8 cellular contexts compared by ENCODE assay signal in genomic region chr1:28877132-28877781, GRCh38. TPM values are rescaled to one million over a fixed set of nuclear protein-coding genes. Genes with fewer than 3 reads are reported as not detected.
DNase-seq lines count a peak whose midpoint lies in the region; ATAC-seq, FAIRE-seq and TF ChIP-seq lines count a peak whose summit lies in the region.

No MANE protein-coding gene starts in this region.

- H3K27me3 Mint-ChIP-seq in activated naive CD4-positive, alpha-beta T cell treated with anti-CD3 and anti-CD28 coated beads for 36 hours (ENCODE audit: low read depth): no peaks in the 10 kb centered on the region
- H3K27me3 Mint-ChIP-seq in glutamatergic neuron (ENCODE audit: unreplicated experiment): peaks cover 4% of the 10 kb centered on the region

- H3K4me1 Mint-ChIP-seq in activated naive CD4-positive, alpha-beta T cell treated with anti-CD3 and anti-CD28 coated beads for 36 hours (ENCODE audit: low read depth): peaks cover 9% of the 10 kb centered on the region
- peaks cover 5% of the 10 kb centered on the region for H3K4me1 Mint-ChIP-seq in glutamatergic neuron (ENCODE audit: low read depth, unreplicated experiment)

- no peak overlapping the region for H3K4me3 Mint-ChIP-seq in activated naive CD4-positive, alpha-beta T cell treated with anti-CD3 and anti-CD28 coated beads for 36 hours
- H3K4me3 Mint-ChIP-seq in glutamatergic neuron (ENCODE audit: unreplicated experiment): no peak overlapping the region

- no peaks in the 10 kb centered on the region for H3K36me3 Mint-ChIP-seq in activated naive CD4-positive, alpha-beta T cell treated with anti-CD3 and anti-CD28 coated beads for 36 hours (ENCODE audit: low read depth)
- H3K36me3 Mint-ChIP-seq in glutamatergic neuron (ENCODE audit: unreplicated experiment): no peaks in the 10 kb centered on the region

- peak; percentile 95 for TF ChIP-seq CTCF in glutamatergic neuron (IDR thresholded peaks at IDR 0.05; ENCODE audit: partially characterized antibody, unreplicated experiment)

- ATAC-seq in SK-N-SH treated with all-trans-retinoic acid at 6 μM for 48 hours: peak; percentile 88

- peak; percentile 89 for FAIRE-seq in urothelium cell line (lab: Jason Lieb, UNC)

- no peak overlapping the region for H3K27ac Mint-ChIP-seq in activated naive CD4-positive, alpha-beta T cell treated with anti-CD3 and anti-CD28 coated beads for 36 hours
- no peak overlapping the region for H3K27ac Mint-ChIP-seq in glutamatergic neuron (ENCODE audit: unreplicated experiment)

- CTCF ChIA-PET in activated naive CD4-positive, alpha-beta T cell treated with anti-CD3 and anti-CD28 coated beads for 36 hours (lab: Charles Lee): interaction anchor here (0.5 to 10.7 kb wide), 53 partner anchors 10 to 629 kb away, joined by 3 to 277 read pairs (median 3); partner anchors contain the start of genes GMEB1, OPRD1 and TAF12

- intact Hi-C loops in activated naive CD4-positive, alpha-beta T cell treated with anti-CD3 and anti-CD28 coated beads for 36 hours (cut with micrococcal nuclease): loop anchor here (1.0 to 5.0 kb wide), 6 partner anchors 92 to 785 kb away; partner anchors contain the start of gene TAF12
- intact Hi-C loops in posterior cingulate gyrus (cut with DNase I): loop anchor here (1.0 to 10.0 kb wide), 3 partner anchors 92 to 518 kb away; partner anchors contain the start of genes RNU11 and TAF12

- no peaks in the 10 kb centered on the region for H3K9me3 Mint-ChIP-seq in activated naive CD4-positive, alpha-beta T cell treated with anti-CD3 and anti-CD28 coated beads for 36 hours
- H3K9me3 Mint-ChIP-seq in glutamatergic neuron (ENCODE audit: unreplicated experiment): no peaks in the 10 kb centered on the region

- peak; percentile 74 for DNase-seq in NCI-H510A treated with DMSO at 0.1 percent for 48 hours (lab: John Stamatoyannopoulos, UW)
- no peak for DNase-seq in NCI-H510A (lab: John Stamatoyannopoulos, UW)
- DNase-seq in NCI-H1092 (lab: John Stamatoyannopoulos, UW): peak; percentile 63
- peak; percentile 88 for DNase-seq in activated naive CD4-positive, alpha-beta T cell treated with anti-CD3 and anti-CD28 coated beads for 36 hours
- DNase-seq in glutamatergic neuron: peak; percentile 78
- DNase-seq in posterior cingulate gyrus: peak; percentile 56 to 96 (median 82)
- DNase-seq in urothelium cell line (ENCODE audit: low spot score): peak; percentile 86

TF ChIP-seq in SK-N-SH treated with all-trans-retinoic acid at 6 μM for 48 hours, 23 proteins besides CTCF, POLR2A, EP300 and RAD21:
- no peak for TF ChIP-seq ZFP30 (CRISPR knock-in tag; IDR thresholded peaks at IDR 0.05)
- TF ChIP-seq ARNTL (CRISPR knock-in tag; IDR thresholded peaks at IDR 0.05; ENCODE audit: borderline replicate concordance, low read depth): no peak
- no peak for TF ChIP-seq CSDC2 (CRISPR knock-in tag; IDR thresholded peaks at IDR 0.05)
- no peak for TF ChIP-seq ISL1 (CRISPR knock-in tag; IDR thresholded peaks at IDR 0.05)
- no peak for TF ChIP-seq ZNF70 (CRISPR knock-in tag; IDR thresholded peaks at IDR 0.05)
- TF ChIP-seq ZNF565 (CRISPR knock-in tag; conservative IDR thresholded peaks at IDR 0.05; ENCODE audit: low read depth): no peak
- TF ChIP-seq, protein P1, sequence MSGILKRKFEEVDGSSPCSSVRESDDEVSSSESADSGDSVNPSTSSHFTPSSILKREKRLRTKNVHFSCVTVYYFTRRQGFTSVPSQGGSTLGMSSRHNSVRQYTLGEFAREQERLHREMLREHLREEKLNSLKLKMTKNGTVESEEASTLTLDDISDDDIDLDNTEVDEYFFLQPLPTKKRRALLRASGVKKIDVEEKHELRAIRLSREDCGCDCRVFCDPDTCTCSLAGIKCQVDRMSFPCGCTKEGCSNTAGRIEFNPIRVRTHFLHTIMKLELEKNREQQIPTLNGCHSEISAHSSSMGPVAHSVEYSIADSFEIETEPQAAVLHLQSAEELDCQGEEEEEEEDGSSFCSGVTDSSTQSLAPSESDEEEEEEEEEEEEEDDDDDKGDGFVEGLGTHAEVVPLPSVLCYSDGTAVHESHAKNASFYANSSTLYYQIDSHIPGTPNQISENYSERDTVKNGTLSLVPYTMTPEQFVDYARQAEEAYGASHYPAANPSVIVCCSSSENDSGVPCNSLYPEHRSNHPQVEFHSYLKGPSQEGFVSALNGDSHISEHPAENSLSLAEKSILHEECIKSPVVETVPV (CRISPR knock-in tag; IDR thresholded peaks at IDR 0.05): no peak
- no peak for TF ChIP-seq PPARA (CRISPR knock-in tag; IDR thresholded peaks at IDR 0.05; ENCODE audit: borderline replicate concordance)
- TF ChIP-seq SNAI2 (CRISPR knock-in tag; IDR thresholded peaks at IDR 0.05): no peak
- TF ChIP-seq, protein P2, sequence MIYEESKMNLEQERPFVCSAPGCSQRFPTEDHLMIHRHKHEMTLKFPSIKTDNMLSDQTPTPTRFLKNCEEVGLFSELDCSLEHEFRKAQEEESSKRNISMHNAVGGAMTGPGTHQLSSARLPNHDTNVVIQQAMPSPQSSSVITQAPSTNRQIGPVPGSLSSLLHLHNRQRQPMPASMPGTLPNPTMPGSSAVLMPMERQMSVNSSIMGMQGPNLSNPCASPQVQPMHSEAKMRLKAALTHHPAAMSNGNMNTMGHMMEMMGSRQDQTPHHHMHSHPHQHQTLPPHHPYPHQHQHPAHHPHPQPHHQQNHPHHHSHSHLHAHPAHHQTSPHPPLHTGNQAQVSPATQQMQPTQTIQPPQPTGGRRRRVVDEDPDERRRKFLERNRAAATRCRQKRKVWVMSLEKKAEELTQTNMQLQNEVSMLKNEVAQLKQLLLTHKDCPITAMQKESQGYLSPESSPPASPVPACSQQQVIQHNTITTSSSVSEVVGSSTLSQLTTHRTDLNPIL (CRISPR knock-in tag; IDR thresholded peaks at IDR 0.05; ENCODE audit: low read depth): no peak
- no peak for TF ChIP-seq POU6F1 (CRISPR knock-in tag; IDR thresholded peaks at IDR 0.05; ENCODE audit: borderline replicate concordance, low read depth)
- TF ChIP-seq GLIS3 (CRISPR knock-in tag; IDR thresholded peaks at IDR 0.05): no peak
- no peak for TF ChIP-seq ZNF8 (CRISPR knock-in tag; IDR thresholded peaks at IDR 0.05)
- TF ChIP-seq OSR1 (CRISPR knock-in tag; IDR thresholded peaks at IDR 0.05): no peak
- TF ChIP-seq ESRRG (CRISPR knock-in tag; IDR thresholded peaks at IDR 0.05): no peak

RNA-seq across cellular contexts. Expression of gene EPB41, which starts 37.1 kb away (rescaled TPM):
- total RNA-seq in activated naive CD4-positive, alpha-beta T cell treated with anti-CD3 and anti-CD28 coated beads for 36 hours: 100 to 1,000 TPM in 1 of 2 experiments, 10 to 100 TPM in 1; 97.4 to 100 TPM
- total RNA-seq in glutamatergic neuron (ENCODE audit: unreplicated experiment): 213 TPM
